ENCODE assay signal across 8 cellular contexts in genomic region chr3:12187448-12188327, GRCh38. TPM values are rescaled to one million over a fixed set of nuclear protein-coding genes. Genes with fewer than 3 reads are reported as not detected.
DNase-seq lines count a peak whose midpoint lies in the region; ATAC-seq and TF ChIP-seq lines count a peak whose summit lies in the region.

No MANE protein-coding gene starts in this region.

- intact Hi-C loops in spleen (cut with DNase I; ENCODE audit: low total_unique reads) = no loop called here

- no peaks in the 10 kb centered on the region for H3K36me3 ChIP-seq in gastroesophageal sphincter
- no peaks in the 10 kb centered on the region for H3K36me3 ChIP-seq in spleen

- CTCF ChIA-PET in activated CD4-positive, alpha-beta memory T cell treated with anti-CD3 and anti-CD28 coated beads, Interleukin-2, amount 10 ng/mL, durations not matched to agents 7 days and 5 days (lab: Charles Lee) = interaction anchor here (0.7 to 1.9 kb wide), 6 partner anchors 9 to 297 kb away, joined by 3 to 6 read pairs (median 4); partner anchors contain the start of gene TSEN2

- DNase-seq in AG08396 (ENCODE audit: low spot score) = peak; percentile 26
- peak; percentile 75 for DNase-seq in activated CD4-positive, alpha-beta memory T cell treated with anti-CD3 and anti-CD28 coated beads, Interleukin-2, amount 10 ng/mL, durations not matched to agents 7 days and 5 days
- peak; percentile 84 for DNase-seq in spleen
- no peak for DNase-seq in NCI-H82 (lab: John Stamatoyannopoulos, UW)
- DNase-seq in DMS53 treated with DMSO at 0.1 percent for 48 hours (lab: John Stamatoyannopoulos, UW; ENCODE audit: unreplicated experiment) = no peak

- H3K4me1 ChIP-seq in gastroesophageal sphincter (peaks cover 0 to 16% (median 0%) of the 10 kb centered on the region in 3 donors), spleen (peaks cover 0 to 61% (median 22%) of the 10 kb centered on the region in 6 donors)

- ATAC-seq in GM19395 (IDR thresholded peaks at IDR 0.05; ENCODE audit: unreplicated experiment) (peak; percentile 74), HG03442 (IDR thresholded peaks at IDR 0.05; ENCODE audit: unreplicated experiment) (peak; percentile 70), gastroesophageal sphincter (peak; percentile 45)

- peak overlapping the region; percentile 84 for H3K27ac Mint-ChIP-seq in activated CD4-positive, alpha-beta memory T cell treated with anti-CD3 and anti-CD28 coated beads, Interleukin-2, amount 10 ng/mL, durations not matched to agents 7 days and 5 days

- H3K36me3 Mint-ChIP-seq in activated CD4-positive, alpha-beta memory T cell treated with anti-CD3 and anti-CD28 coated beads, Interleukin-2, amount 10 ng/mL, durations not matched to agents 7 days and 5 days (ENCODE audit: low read depth) = no peaks in the 10 kb centered on the region

- no peak for TF ChIP-seq EP300 in gastroesophageal sphincter (IDR thresholded peaks at IDR 0.05)

- POLR2A ChIA-PET in activated CD4-positive, alpha-beta memory T cell treated with anti-CD3 and anti-CD28 coated beads, Interleukin-2, amount 10 ng/mL, durations not matched to agents 7 days and 5 days (lab: Charles Lee) = interaction anchor here (1.0 to 1.4 kb wide), 4 partner anchors 10 to 297 kb away, joined by 3 to 6 read pairs (median 3); no protein-coding TSS in a partner anchor

- peak overlapping the region in 2 of 4 donors; percentile 31 to 46 for H3K27ac ChIP-seq in gastroesophageal sphincter
- H3K27ac ChIP-seq in spleen = peak overlapping the region; percentile 48 to 96 (median 86)

- H3K4me3 ChIP-seq in gastroesophageal sphincter (no peak overlapping the region), spleen (peak overlapping the region in 1 of 8 donors; percentile 51)

- TF ChIP-seq CTCF in gastroesophageal sphincter (IDR thresholded peaks at IDR 0.05) (no peak), spleen (IDR thresholded peaks at IDR 0.05 in 8 of 11, conservative IDR thresholded peaks at IDR 0.05 in 3 of 11) (no peak)

- H3K9me3 ChIP-seq in gastroesophageal sphincter = no peaks in the 10 kb centered on the region
- no peaks in the 10 kb centered on the region for H3K9me3 ChIP-seq in spleen

- peak overlapping the region; percentile 65 for H3K4me3 Mint-ChIP-seq in activated CD4-positive, alpha-beta memory T cell treated with anti-CD3 and anti-CD28 coated beads, Interleukin-2, amount 10 ng/mL, durations not matched to agents 7 days and 5 days

- H3K27me3 ChIP-seq in gastroesophageal sphincter (no peaks in the 10 kb centered on the region), spleen (replicated peaks in 1 of 7) (no peaks in the 10 kb centered on the region)

- no peaks in the 10 kb centered on the region for H3K27me3 Mint-ChIP-seq in activated CD4-positive, alpha-beta memory T cell treated with anti-CD3 and anti-CD28 coated beads, Interleukin-2, amount 10 ng/mL, durations not matched to agents 7 days and 5 days

- TF ChIP-seq POLR2A in gastroesophageal sphincter (IDR thresholded peaks at IDR 0.05) (no peak), spleen (IDR thresholded peaks at IDR 0.05) (no peak)

- 44 to 48% methylated on average over 5 to 7 of the region's 7 CpGs for WGBS in gastroesophageal sphincter (ENCODE audit: low coverage in 1 of 2), 2 donors
- WGBS in spleen, 5 donors = 14 to 25% (median 18%) methylated on average over 7 of the region's 7 CpGs

- peaks cover 34% of the 10 kb centered on the region for H3K4me1 Mint-ChIP-seq in activated CD4-positive, alpha-beta memory T cell treated with anti-CD3 and anti-CD28 coated beads, Interleukin-2, amount 10 ng/mL, durations not matched to agents 7 days and 5 days

- no peaks in the 10 kb centered on the region for H3K9me3 Mint-ChIP-seq in activated CD4-positive, alpha-beta memory T cell treated with anti-CD3 and anti-CD28 coated beads, Interleukin-2, amount 10 ng/mL, durations not matched to agents 7 days and 5 days

RNA-seq across cellular contexts. Expression of gene TIMP4, which starts 29.0 kb away (rescaled TPM):
- total RNA-seq in activated CD4-positive, alpha-beta memory T cell treated with anti-CD3 and anti-CD28 coated beads, Interleukin-2, amount 10 ng/mL, durations not matched to agents 7 days and 5 days = not detected
- total RNA-seq in gastroesophageal sphincter = 10 to 100 TPM; 16.5 to 35.1 (median 29.2) TPM
- total RNA-seq in spleen = 10 to 100 TPM in 1 of 7 donors, 1 to 10 TPM in 4, under 1 TPM in 2; 0.37 to 10.8 (median 2.5) TPM
- 1 to 10 TPM in 2 of 3 donors, under 1 TPM in 1; 0.43 to 2.4 (median 1.9) TPM for polyA plus RNA-seq in spleen

Comparison
In these comparisons a context has a peak if more than half of its experiments do, and no peak if none do; other contexts are left out.
1. DNase-seq: peak in AG08396 (single experiment), activated CD4-positive, alpha-beta memory T cell treated with anti-CD3 and anti-CD28 coated beads, Interleukin-2, amount 10 ng/mL, durations not matched to agents 7 days and 5 days (single experiment) and spleen (single experiment); none in NCI-H82 (single experiment) and DMS53 treated with DMSO at 0.1 percent for 48 hours (single experiment).
2. Peak in every context shown above with its lines, with median percentiles within 50 percentile points of each other: ATAC-seq.